Comparison of ENCODE assay signal across 8 cellular contexts in the genomic region with DNA sequence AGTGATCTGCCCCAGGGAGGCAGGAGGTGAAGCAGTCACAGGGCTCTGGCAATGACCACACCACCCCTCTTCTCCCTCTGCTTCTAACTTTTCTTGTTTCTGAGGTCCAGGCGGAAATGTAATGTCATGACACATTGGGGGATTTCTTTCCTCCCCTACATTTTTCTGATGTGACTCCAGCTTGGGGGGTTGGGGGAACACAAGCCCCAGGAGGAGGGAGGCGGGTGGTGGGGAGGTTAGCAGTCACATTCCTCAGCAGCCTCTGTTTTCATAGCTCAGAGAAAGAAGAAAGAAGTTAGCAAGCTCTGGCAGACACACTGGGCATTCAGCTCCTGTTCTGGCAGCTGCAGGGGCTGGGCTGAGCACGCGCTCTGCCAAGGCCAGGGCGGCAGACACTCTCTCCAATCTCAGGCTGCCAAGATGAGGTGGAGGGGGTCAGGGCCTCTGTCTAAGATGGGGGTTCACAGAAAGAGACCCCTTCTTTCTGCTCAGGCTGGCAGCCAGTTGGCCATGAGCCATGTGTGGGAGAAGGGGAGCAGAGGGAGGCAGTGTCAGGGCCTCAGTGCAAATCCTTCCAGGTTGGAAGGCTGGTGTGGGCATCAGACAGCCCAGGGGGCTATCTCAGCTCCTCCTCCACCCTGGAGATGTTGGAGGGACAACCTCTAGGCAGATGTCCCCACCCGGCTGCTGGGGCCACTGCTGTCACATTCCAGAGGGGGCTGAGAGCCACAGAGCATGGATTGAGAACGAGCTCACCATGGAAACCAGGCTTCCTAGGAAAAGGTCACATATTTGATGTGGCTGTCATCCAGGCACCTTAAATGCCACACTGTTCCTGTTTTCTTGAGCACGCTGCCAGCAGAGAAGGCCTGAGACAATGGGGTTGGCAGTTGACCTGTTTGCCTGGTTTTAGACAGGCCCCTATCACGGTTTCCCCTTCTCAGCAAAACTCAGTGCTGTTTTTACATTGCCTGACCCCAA. TPM values are rescaled to one million over a fixed set of nuclear protein-coding genes. Genes with fewer than 3 reads are reported as not detected.
DNase-seq lines count a peak whose midpoint lies in the region; ATAC-seq and TF ChIP-seq lines count a peak whose summit lies in the region.

No MANE protein-coding gene starts in this region.

- ATAC-seq in upper lobe of right lung = peak; percentile 32
- ATAC-seq in GM21723 (IDR thresholded peaks at IDR 0.05; ENCODE audit: unreplicated experiment) = no peak
- no peak for ATAC-seq in HG02588 (IDR thresholded peaks at IDR 0.05; ENCODE audit: unreplicated experiment)

- H4K8ac ChIP-seq in mesendoderm (ENCODE audit: low read depth, low read length) = no peak overlapping the region

- peak overlapping the region; percentile 37 for H3K56ac ChIP-seq in mesendoderm (ENCODE audit: low read length)

- no peaks in the 10 kb centered on the region for H3K9me3 ChIP-seq in upper lobe of right lung

- peak overlapping the region; percentile 80 for H3K27ac ChIP-seq in cingulate gyrus (ENCODE audit: low read depth, low read length)
- peak overlapping the region; percentile 20 for H3K27ac ChIP-seq in mesendoderm (ENCODE audit: low read depth, low read length)
- peak overlapping the region; percentile 75 for H3K27ac ChIP-seq in upper lobe of right lung

- no peak overlapping the region for H2BK5ac ChIP-seq in mesendoderm (ENCODE audit: low read length)

- H2BK120ac ChIP-seq in mesendoderm (ENCODE audit: low read depth, low read length) = no peak overlapping the region

- no peak overlapping the region for H3K4ac ChIP-seq in mesendoderm (ENCODE audit: low read depth, low read length)

- H2BK15ac ChIP-seq in mesendoderm (replicated peaks; ENCODE audit: low read depth) = no peak overlapping the region

- no CpG with 5 or more reads among the region's 9 CpGs for WGBS in mesendoderm (ENCODE audit: extremely low coverage, insufficient coverage, low lambda C conversion rate)

- H3K23ac ChIP-seq in mesendoderm (ENCODE audit: low read length) = peak overlapping the region; percentile 15

- no peaks in the 10 kb centered on the region for H3K27me3 ChIP-seq in mesendoderm (ENCODE audit: insufficient read depth, low read length, poor library complexity)
- no peaks in the 10 kb centered on the region for H3K27me3 ChIP-seq in upper lobe of right lung

- H3K9ac ChIP-seq in mesendoderm (ENCODE audit: low read length) = no peak overlapping the region

- DNase-seq in DMS 273 (lab: John Stamatoyannopoulos, UW; ENCODE audit: unreplicated experiment) (peak; percentile 30), DMS 273 treated with DMSO at 0.1 percent for 48 hours (lab: John Stamatoyannopoulos, UW) (no peak), mesendoderm (peak; percentile 96), upper lobe of right lung (no peak)
- DNase-seq in stimulated activated CD4-positive, alpha-beta T cell treated with anti-CD3 and anti-CD28 coated beads, Interleukin-1b, Interleukin-23, amount 100 ng/mL, for 48 hours = no peak

- no peak overlapping the region for H4K5ac ChIP-seq in mesendoderm (ENCODE audit: low read length)

- no peak overlapping the region for H3K18ac ChIP-seq in mesendoderm (ENCODE audit: low read length)

- no peaks in the 10 kb centered on the region for H3K79me1 ChIP-seq in mesendoderm (ENCODE audit: low read length)

- no peak overlapping the region for H3K4me3 ChIP-seq in mesendoderm (ENCODE audit: low read length)
- no peak overlapping the region for H3K4me3 ChIP-seq in upper lobe of right lung

- peaks cover 14% of the 10 kb centered on the region for H3K4me1 ChIP-seq in mesendoderm (ENCODE audit: control insufficient read depth, low read depth, low read length)
- H3K4me1 ChIP-seq in upper lobe of right lung = peaks cover 61% of the 10 kb centered on the region

- TF ChIP-seq CTCF in upper lobe of right lung (IDR thresholded peaks at IDR 0.05) = no peak

- H3K4me2 ChIP-seq in mesendoderm (ENCODE audit: low read length) = no peak overlapping the region

- intact Hi-C loops in upper lobe of right lung (cut with DNase I) = no loop called here

- H2AK5ac ChIP-seq in mesendoderm (ENCODE audit: low read length) = no peak overlapping the region

- no peaks in the 10 kb centered on the region for H3K36me3 ChIP-seq in mesendoderm (ENCODE audit: control insufficient read depth, insufficient read depth, low read length)
- H3K36me3 ChIP-seq in upper lobe of right lung = no peaks in the 10 kb centered on the region

- no peaks in the 10 kb centered on the region for H3K79me2 ChIP-seq in mesendoderm (ENCODE audit: control insufficient read depth, insufficient read depth, low read length)

RNA-seq across cellular contexts. Expression of gene PFDN1, which starts 20.1 kb away (rescaled TPM):
- polyA plus RNA-seq in mesendoderm (2013, experiment 1 of 2) = 297 TPM
- 277 TPM for polyA plus RNA-seq in mesendoderm (2013, experiment 2 of 2)
- total RNA-seq in upper lobe of right lung = 54.0 TPM

RNA-seq across cellular contexts. Expression of gene HBEGF, which starts 23.4 kb away (rescaled TPM):
- 6.7 TPM for polyA plus RNA-seq in mesendoderm (2013, experiment 1 of 2)
- 7.2 TPM for polyA plus RNA-seq in mesendoderm (2013, experiment 2 of 2)
- 44.3 TPM for total RNA-seq in upper lobe of right lung

RNA-seq across cellular contexts. Expression of gene SLC4A9, which starts 37.0 kb away (rescaled TPM):
- not detected for polyA plus RNA-seq in mesendoderm (2013, experiment 1 of 2)
- polyA plus RNA-seq in mesendoderm (2013, experiment 2 of 2) = not detected
- total RNA-seq in upper lobe of right lung = 0.23 TPM

Comparison
In these comparisons a context has a peak if more than half of its experiments do, and no peak if none do; other contexts are left out.
1. DNase-seq: peak in DMS 273 (single experiment) and mesendoderm (single experiment); none in DMS 273 treated with DMSO at 0.1 percent for 48 hours (single experiment), upper lobe of right lung (single experiment) and stimulated activated CD4-positive, alpha-beta T cell treated with anti-CD3 and anti-CD28 coated beads, Interleukin-1b, Interleukin-23, amount 100 ng/mL, for 48 hours (single experiment).
2. H3K27ac ChIP-seq: peak in every context shown above with its lines; median percentile 80 in cingulate gyrus; 75 in upper lobe of right lung; 20 in mesendoderm.